ENCODE assay signal across 15 cellular contexts in genomic region chr9:123058834-123059233, GRCh38. TPM values are rescaled to one million over a fixed set of nuclear protein-coding genes. Genes with fewer than 3 reads are reported as not detected.
DNase-seq lines count a peak whose midpoint lies in the region; ATAC-seq lines count a peak whose summit lies in the region.
"Had no signal": no experiment of that assay in that cellular context is flagged by ENCODE, and none has a peak within 500 bp of the region (broad histone marks: within the 10 kb centered on the region; RNA-seq: fewer than 3 reads in every experiment).

No MANE protein-coding gene starts in this region.

- no peak for DNase-seq in left ventricle myocardium superior
- no peak for DNase-seq in Right ventricle myocardium inferior (ENCODE audit: missing footprints)
- no peak for DNase-seq in memory B cell (ENCODE audit: low spot score in 2 of 2)
- no peak for DNase-seq in germinal center (ENCODE audit: low spot score)
- DNase-seq in stimulated activated CD4-positive, alpha-beta T cell treated with anti-CD3 and anti-CD28 coated beads, Interleukin-15, amount 100 ng/mL, for 24 hours: no peak
- DNase-seq in CD1c-positive myeloid dendritic cell (ENCODE audit: extremely low spot score): no peak
- DNase-seq in stimulated activated naive CD4-positive, alpha-beta T cell (lab: John Stamatoyannopoulos, UW): no peak
- DNase-seq: activated CD8-positive, alpha-beta memory T cell treated with anti-CD3 and anti-CD28 coated beads for 24 hours; activated naive CD4-positive, alpha-beta T cell treated with anti-CD3 and anti-CD28 coated beads for 36 hours; colonic mucosa; kidney glomerular epithelial cell; NCI-H1436 treated with DMSO at 0.1 percent for 48 hours; NCI-H524 had no signal

- peak overlapping the region; percentile 10 for H3K27ac ChIP-seq in cingulate gyrus (ENCODE audit: low read depth, low read length)
- H3K27ac ChIP-seq: colonic mucosa had no signal

- H3K4me3 Mint-ChIP-seq in memory B cell: no peak overlapping the region
- H3K4me3 Mint-ChIP-seq: activated naive CD4-positive, alpha-beta T cell treated with anti-CD3 and anti-CD28 coated beads for 36 hours; IgD-negative memory B cell had no signal

- peak overlapping the region; percentile 32 for H3K27ac Mint-ChIP-seq in memory B cell
- H3K27ac Mint-ChIP-seq: activated naive CD4-positive, alpha-beta T cell treated with anti-CD3 and anti-CD28 coated beads for 36 hours; IgD-negative memory B cell had no signal

- no peaks in the 10 kb centered on the region for H3K4me1 Mint-ChIP-seq in memory B cell
- H3K4me1 Mint-ChIP-seq: IgD-negative memory B cell had no signal

- peaks cover 6% of the 10 kb centered on the region for H3K36me3 Mint-ChIP-seq in memory B cell

- peak; percentile 41 for ATAC-seq in left ventricle myocardium superior
- no peak for ATAC-seq in Right ventricle myocardium inferior
- ATAC-seq in memory B cell (ENCODE audit: low read depth): no peak

- H3K27me3 Mint-ChIP-seq in memory B cell: no peaks in the 10 kb centered on the region
- H3K27me3 Mint-ChIP-seq: IgD-negative memory B cell had no signal

- intact Hi-C loops in left ventricle myocardium superior (cut with micrococcal nuclease): no loop called here
- intact Hi-C loops in Right ventricle myocardium inferior (cut with DNase I): no loop called here

- no peaks in the 10 kb centered on the region for H3K9me3 Mint-ChIP-seq in memory B cell
- H3K9me3 Mint-ChIP-seq: activated naive CD4-positive, alpha-beta T cell treated with anti-CD3 and anti-CD28 coated beads for 36 hours; IgD-negative memory B cell had no signal

RNA-seq across cellular contexts. Expression of gene GPR21, which starts 25.4 kb away (rescaled TPM):
- total RNA-seq in left ventricle myocardium superior: 0.72 TPM
- total RNA-seq in Right ventricle myocardium inferior: 0.49 TPM
